8 cellular contexts compared by ENCODE assay signal in genomic region chr1:45206808-45207624, GRCh38. TPM values are rescaled to one million over a fixed set of nuclear protein-coding genes. Genes with fewer than 3 reads are reported as not detected.
DNase-seq lines count a peak whose midpoint lies in the region; ATAC-seq and TF ChIP-seq lines count a peak whose summit lies in the region.

No MANE protein-coding gene starts in this region.

- peaks cover 9% of the 10 kb centered on the region for H3K4me1 ChIP-seq in iPS-15b (ENCODE audit: control insufficient read depth, insufficient read depth, low read length)

- no peaks in the 10 kb centered on the region for H3K9me3 Mint-ChIP-seq in activated B cell treated with CpG ODN at 0.5 μM for 24 hours
- no peaks in the 10 kb centered on the region for H3K9me3 Mint-ChIP-seq in stimulated activated memory B cell treated with anti-CD40 and anti-IgM and Interleukin-4, amounts not matched to agents 10 μg/mL and 1 μg/mL and 100 μg/mL, for 72 hours

- H3K4me3 ChIP-seq in HFF-Myc (replicated peaks; ENCODE audit: low read depth, low read length) (peak overlapping the region; percentile 25), iPS-15b (ENCODE audit: low read depth, low read length) (peak overlapping the region; percentile 62)

- H3K4me3 Mint-ChIP-seq in activated B cell treated with CpG ODN at 0.5 μM for 24 hours: peak overlapping the region; percentile 81
- H3K4me3 Mint-ChIP-seq in stimulated activated memory B cell treated with anti-CD40 and anti-IgM and Interleukin-4, amounts not matched to agents 10 μg/mL and 1 μg/mL and 100 μg/mL, for 72 hours: peak overlapping the region; percentile 79

- CTCF ChIA-PET in activated B cell treated with CpG ODN at 0.5 μM for 24 hours (lab: Charles Lee): no interaction called here

- H3K4me1 Mint-ChIP-seq in activated B cell treated with CpG ODN at 0.5 μM for 24 hours: peaks cover 13% of the 10 kb centered on the region
- peaks cover 35% of the 10 kb centered on the region for H3K4me1 Mint-ChIP-seq in stimulated activated memory B cell treated with anti-CD40 and anti-IgM and Interleukin-4, amounts not matched to agents 10 μg/mL and 1 μg/mL and 100 μg/mL, for 72 hours

- POLR2A ChIA-PET in activated B cell treated with CpG ODN at 0.5 μM for 24 hours (lab: Charles Lee): interaction anchor here (0.5 to 0.6 kb wide), 2 partner anchors 61 to 74 kb away, joined by 3 to 10 read pairs; no protein-coding TSS in a partner anchor

- intact Hi-C loops in activated B cell treated with CpG ODN at 0.5 μM for 24 hours (cut with micrococcal nuclease): loop anchor here (1.0 to 10.0 kb wide), 4 partner anchors 95 to 422 kb away; partner anchors contain the start of genes BEST4, EIF2B3, HECTD3 and UROD

- no peaks in the 10 kb centered on the region for H3K36me3 Mint-ChIP-seq in activated B cell treated with CpG ODN at 0.5 μM for 24 hours (ENCODE audit: low read depth)
- no peaks in the 10 kb centered on the region for H3K36me3 Mint-ChIP-seq in stimulated activated memory B cell treated with anti-CD40 and anti-IgM and Interleukin-4, amounts not matched to agents 10 μg/mL and 1 μg/mL and 100 μg/mL, for 72 hours

- ATAC-seq in activated B cell treated with CpG ODN at 0.5 μM for 24 hours (ENCODE audit: low read depth) (no peak), GM19395 (IDR thresholded peaks at IDR 0.05; ENCODE audit: unreplicated experiment) (no peak), HG02885 (IDR thresholded peaks at IDR 0.05; ENCODE audit: poor library complexity, unreplicated experiment) (no peak)
- no peak for ATAC-seq in stimulated activated memory B cell treated with anti-CD40 and anti-IgM and Interleukin-4, amounts not matched to agents 10 μg/mL and 1 μg/mL and 100 μg/mL, for 72 hours

- DNase-seq in HFF-Myc (ENCODE audit: extremely low read depth, low read depth) (no peak), activated B cell treated with CpG ODN at 0.5 μM for 24 hours (no peak), NCI-H2196 (lab: John Stamatoyannopoulos, UW; ENCODE audit: unreplicated experiment) (no peak), EL (no peak)

- no peaks in the 10 kb centered on the region for H3K36me3 ChIP-seq in iPS-15b (ENCODE audit: control insufficient read depth, insufficient read depth, low read length)

- peaks cover 45% of the 10 kb centered on the region for H3K27me3 ChIP-seq in iPS-15b (ENCODE audit: control insufficient read depth, insufficient read depth, low read length)

- H3K9me3 ChIP-seq in iPS-15b (ENCODE audit: control insufficient read depth, insufficient read depth, low read length): no peaks in the 10 kb centered on the region

- H3K9ac ChIP-seq in iPS-15b (ENCODE audit: low read depth, low read length): no peak overlapping the region

- no peak overlapping the region for H3K27ac Mint-ChIP-seq in activated B cell treated with CpG ODN at 0.5 μM for 24 hours
- H3K27ac Mint-ChIP-seq in stimulated activated memory B cell treated with anti-CD40 and anti-IgM and Interleukin-4, amounts not matched to agents 10 μg/mL and 1 μg/mL and 100 μg/mL, for 72 hours: no peak overlapping the region

- TF ChIP-seq CTCF in HFF-Myc (IDR thresholded peaks at IDR 0.05; ENCODE audit: low read depth, low read length, missing control alignments): no peak
- no peak for TF ChIP-seq CTCF in activated B cell treated with CpG ODN at 0.5 μM for 24 hours (IDR thresholded peaks at IDR 0.05)

- peaks cover 24% of the 10 kb centered on the region for H3K27me3 Mint-ChIP-seq in activated B cell treated with CpG ODN at 0.5 μM for 24 hours
- no peaks in the 10 kb centered on the region for H3K27me3 Mint-ChIP-seq in stimulated activated memory B cell treated with anti-CD40 and anti-IgM and Interleukin-4, amounts not matched to agents 10 μg/mL and 1 μg/mL and 100 μg/mL, for 72 hours

RNA-seq across cellular contexts. Expression of gene ZSWIM5, which starts 0.6 kb away (rescaled TPM):
- 1.6 and 2.3 TPM in 2 replicates for total RNA-seq in activated B cell treated with CpG ODN at 0.5 μM for 24 hours
